ENCODE assay signal across 2 cellular contexts in genomic region chr7:47514818-47515217, GRCh38.
TF ChIP-seq lines count a peak whose summit lies in the region.

No MANE protein-coding gene starts in this region.

TF ChIP-seq in SK-N-SH, 30 proteins besides CTCF, POLR2A, EP300 and RAD21 (continued from another document):
- TF ChIP-seq USF1 (IDR thresholded peaks at IDR 0.05; ENCODE audit: borderline replicate concordance, low read depth) (no peak), SIN3A (IDR thresholded peaks at IDR 0.05; ENCODE audit: borderline replicate concordance, low read depth, low read length) (no peak), JUND (IDR thresholded peaks at IDR 0.05) (no peak), TEAD4 (IDR thresholded peaks at IDR 0.05; ENCODE audit: borderline replicate concordance, insufficient read depth) (no peak), ZBTB33 (IDR thresholded peaks at IDR 0.05; ENCODE audit: borderline replicate concordance, low read depth) (no peak), ELF1 (IDR thresholded peaks at IDR 0.05) (no peak), RCOR1 (IDR thresholded peaks at IDR 0.05; ENCODE audit: low read length) (no peak), NRF1 (IDR thresholded peaks at IDR 0.05; ENCODE audit: low read depth, low read length) (no peak), SMC3 (IDR thresholded peaks at IDR 0.05; ENCODE audit: low read depth, low read length) (no peak)
- TF ChIP-seq, protein P1, sequence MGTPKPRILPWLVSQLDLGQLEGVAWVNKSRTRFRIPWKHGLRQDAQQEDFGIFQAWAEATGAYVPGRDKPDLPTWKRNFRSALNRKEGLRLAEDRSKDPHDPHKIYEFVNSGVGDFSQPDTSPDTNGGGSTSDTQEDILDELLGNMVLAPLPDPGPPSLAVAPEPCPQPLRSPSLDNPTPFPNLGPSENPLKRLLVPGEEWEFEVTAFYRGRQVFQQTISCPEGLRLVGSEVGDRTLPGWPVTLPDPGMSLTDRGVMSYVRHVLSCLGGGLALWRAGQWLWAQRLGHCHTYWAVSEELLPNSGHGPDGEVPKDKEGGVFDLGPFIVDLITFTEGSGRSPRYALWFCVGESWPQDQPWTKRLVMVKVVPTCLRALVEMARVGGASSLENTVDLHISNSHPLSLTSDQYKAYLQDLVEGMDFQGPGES (IDR thresholded peaks at IDR 0.05; ENCODE audit: low read depth, low read length): no peak

TF ChIP-seq in liver, 16 proteins besides CTCF, POLR2A, EP300 and RAD21 (continued from another document):
- no peak for TF ChIP-seq REST (IDR thresholded peaks at IDR 0.05)
- TF ChIP-seq GABPA (IDR thresholded peaks at IDR 0.05 in 1 of 2, conservative IDR thresholded peaks at IDR 0.05 in 1 of 2): no peak
- no peak for TF ChIP-seq JUND (IDR thresholded peaks at IDR 0.05)
